1 cellular context compared by ENCODE assay signal in the genomic region with DNA sequence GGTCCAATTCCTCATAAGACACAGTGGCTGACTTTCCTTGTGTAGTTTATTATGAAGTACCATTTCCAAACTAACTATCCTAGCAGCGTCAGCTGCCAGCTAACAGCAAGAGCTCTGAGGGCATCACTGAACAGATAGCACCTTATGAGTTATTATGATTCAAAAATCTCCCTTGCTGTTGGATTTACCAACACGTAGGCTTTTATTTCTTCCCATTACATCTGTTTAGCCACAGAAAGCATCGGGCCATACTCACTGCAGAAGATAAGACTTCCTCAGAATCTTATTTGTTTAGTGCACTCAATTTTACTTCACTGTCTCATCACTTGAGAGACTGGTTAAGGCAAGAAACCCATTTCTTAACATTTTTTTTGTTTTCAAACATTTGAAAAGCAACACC.
TF ChIP-seq lines count a peak whose summit lies in the region.

No MANE protein-coding gene starts in this region.

TF ChIP-seq in A549, 52 proteins besides CTCF, POLR2A, EP300 and RAD21 (continued from another document):
- TF ChIP-seq, protein P1, sequence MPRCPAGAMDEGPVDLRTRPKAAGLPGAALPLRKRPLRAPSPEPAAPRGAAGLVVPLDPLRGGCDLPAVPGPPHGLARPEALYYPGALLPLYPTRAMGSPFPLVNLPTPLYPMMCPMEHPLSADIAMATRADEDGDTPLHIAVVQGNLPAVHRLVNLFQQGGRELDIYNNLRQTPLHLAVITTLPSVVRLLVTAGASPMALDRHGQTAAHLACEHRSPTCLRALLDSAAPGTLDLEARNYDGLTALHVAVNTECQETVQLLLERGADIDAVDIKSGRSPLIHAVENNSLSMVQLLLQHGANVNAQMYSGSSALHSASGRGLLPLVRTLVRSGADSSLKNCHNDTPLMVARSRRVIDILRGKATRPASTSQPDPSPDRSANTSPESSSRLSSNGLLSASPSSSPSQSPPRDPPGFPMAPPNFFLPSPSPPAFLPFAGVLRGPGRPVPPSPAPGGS (IDR thresholded peaks at IDR 0.05), result no peak
- TF ChIP-seq KDM5A (IDR thresholded peaks at IDR 0.05) (no peak), HDAC2 (IDR thresholded peaks at IDR 0.05) (no peak), TFCP2L1 (CRISPR knock-in tag; IDR thresholded peaks at IDR 0.05) (no peak), CEBPB (IDR thresholded peaks at IDR 0.05) (no peak), CHD4 (IDR thresholded peaks at IDR 0.05; ENCODE audit: borderline replicate concordance) (no peak), RFX5 (IDR thresholded peaks at IDR 0.05) (no peak)
- TF ChIP-seq, protein P2, sequence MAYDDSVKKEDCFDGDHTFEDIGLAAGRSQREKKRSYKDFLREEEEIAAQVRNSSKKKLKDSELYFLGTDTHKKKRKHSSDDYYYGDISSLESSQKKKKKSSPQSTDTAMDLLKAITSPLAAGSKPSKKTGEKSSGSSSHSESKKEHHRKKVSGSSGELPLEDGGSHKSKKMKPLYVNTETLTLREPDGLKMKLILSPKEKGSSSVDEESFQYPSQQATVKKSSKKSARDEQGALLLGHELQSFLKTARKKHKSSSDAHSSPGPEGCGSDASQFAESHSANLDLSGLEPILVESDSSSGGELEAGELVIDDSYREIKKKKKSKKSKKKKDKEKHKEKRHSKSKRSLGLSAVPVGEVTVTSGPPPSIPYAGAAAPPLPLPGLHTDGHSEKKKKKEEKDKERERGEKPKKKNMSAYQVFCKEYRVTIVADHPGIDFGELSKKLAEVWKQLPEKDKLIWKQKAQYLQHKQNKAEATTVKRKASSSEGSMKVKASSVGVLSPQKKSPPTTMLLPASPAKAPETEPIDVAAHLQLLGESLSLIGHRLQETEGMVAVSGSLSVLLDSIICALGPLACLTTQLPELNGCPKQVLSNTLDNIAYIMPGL (CRISPR knock-in tag; IDR thresholded peaks at IDR 0.05; ENCODE audit: borderline replicate concordance), result no peak
TF ChIP-seq in A549: peak in this region for 0.
